ENCODE assay signal across 24 cellular contexts in the genomic region with DNA sequence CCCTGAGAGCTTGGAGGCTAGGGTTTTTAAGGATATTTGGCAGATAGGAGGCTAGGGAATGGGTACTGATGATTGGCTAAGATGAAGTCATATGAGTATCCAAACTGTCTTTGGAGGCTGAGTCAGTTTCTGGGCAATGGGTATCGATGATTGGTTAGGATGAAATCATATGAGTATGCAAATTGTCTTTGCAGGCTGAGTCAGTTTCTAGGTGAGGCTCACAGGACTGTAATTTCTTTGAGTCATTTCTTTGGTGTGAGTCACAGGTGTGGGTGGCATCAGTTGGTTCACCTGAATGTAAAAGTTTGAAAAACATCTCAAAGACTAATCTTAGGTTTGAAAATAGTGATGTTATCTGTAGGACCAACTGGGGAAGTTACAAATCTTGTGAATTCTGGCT.
DNase-seq lines count a peak whose midpoint lies in the region; ATAC-seq, FAIRE-seq and TF ChIP-seq lines count a peak whose summit lies in the region.
"Had no signal": no experiment of that assay in that cellular context is flagged by ENCODE, and none has a peak within 500 bp of the region (broad histone marks: within the 10 kb centered on the region; RNA-seq: fewer than 3 reads in every experiment).

No MANE protein-coding gene starts in this region.

- H3K4me2 ChIP-seq in HCT116 (ENCODE audit: low read length) = no peak overlapping the region
- no peak overlapping the region for H3K4me2 ChIP-seq in keratinocyte (ENCODE audit: control insufficient read depth, extremely low read depth, insufficient read depth, low read depth, low read length)

- RAD21 ChIA-PET in HCT116 (lab: Charles Lee; ENCODE audit: low non-redundant PET in 1 of 2, low total read pairs in 2 of 2, uncharacterized antibody in 2 of 2, unreplicated experiment in 2 of 2) = no interaction called here

- no TSS peak for BruUV-seq in HCT116 (replicated peaks; lab: Mats Ljungman, UMichigan)

- H2AFZ ChIP-seq in HCT116 (ENCODE audit: low read depth, low read length, poor library complexity, severe bottlenecking) (no peak overlapping the region), keratinocyte (ENCODE audit: control insufficient read depth, low read length) (no peak overlapping the region)

- H3K79me2 ChIP-seq in HCT116 (ENCODE audit: insufficient read depth, low read length) (no peaks in the 10 kb centered on the region), keratinocyte (ENCODE audit: control insufficient read depth, insufficient read depth, low read length) (no peaks in the 10 kb centered on the region)

- peak; percentile 56 for ATAC-seq in activated CD8-positive, alpha-beta T cell treated with anti-CD3 and anti-CD28 coated beads for 36 hours
- ATAC-seq in activated CD8-positive, alpha-beta T cell treated with anti-CD3 and anti-CD28 coated beads, Interleukin-2, amount 10 ng/mL, durations not matched to agents 7 days and 5 days = no peak
- ATAC-seq in HCT116 = no peak
- peak; percentile 72 for ATAC-seq in RWPE2 (ENCODE audit: low read depth)
- ATAC-seq in right lobe of liver = no peak
- ATAC-seq: GM12878, heart left ventricle, HepG2, WTC11 had no signal

- H3K4me3 ChIP-seq in HCT116 (replicated peaks in 1 of 2; ENCODE audit: low read depth in 1 of 2, low read length in 2 of 2) = no peak overlapping the region
- no peak overlapping the region for H3K4me3 ChIP-seq in RWPE2 (ENCODE audit: severe bottlenecking)
- H3K4me3 ChIP-seq in keratinocyte (ENCODE audit: control insufficient read depth in 2 of 3, extremely low read depth in 1 of 3, insufficient read depth in 2 of 3, low read depth in 1 of 3, low read length in 3 of 3) = no peak overlapping the region
- no peak overlapping the region for H3K4me3 ChIP-seq in right lobe of liver
- H3K4me3 ChIP-seq in vagina = no peak overlapping the region
- H3K4me3 ChIP-seq: GM12878, heart left ventricle, upper lobe of left lung had no signal

- H3K9me3 ChIP-seq in HCT116 (ENCODE audit: control insufficient read depth in 1 of 2, insufficient read depth in 1 of 2, low read depth in 1 of 2, low read length in 2 of 2) = no peaks in the 10 kb centered on the region; a peak in 1 of 4 replicates
- H3K9me3 ChIP-seq in RWPE2 (ENCODE audit: severe bottlenecking) = peaks cover 15% of the 10 kb centered on the region
- H3K9me3 ChIP-seq in keratinocyte (ENCODE audit: control insufficient read depth, low read depth, low read length) = peaks cover 3% of the 10 kb centered on the region
- H3K9me3 ChIP-seq in right lobe of liver = peaks cover 0 to 5% (median 0%) of the 10 kb centered on the region in 4 donors
- H3K9me3 ChIP-seq in vagina = peaks cover 4% of the 10 kb centered on the region
- H3K9me3 ChIP-seq: BE2C had no signal

- no peaks in the 10 kb centered on the region for H3K4me1 Mint-ChIP-seq in activated CD8-positive, alpha-beta T cell treated with anti-CD3 and anti-CD28 coated beads for 36 hours (ENCODE audit: low read depth)
- no peaks in the 10 kb centered on the region for H3K4me1 Mint-ChIP-seq in activated CD8-positive, alpha-beta T cell treated with anti-CD3 and anti-CD28 coated beads, Interleukin-2, amount 10 ng/mL, durations not matched to agents 7 days and 5 days (ENCODE audit: low read depth)
- H3K4me1 Mint-ChIP-seq: memory B cell had no signal

- H3K9me3 Mint-ChIP-seq in activated CD8-positive, alpha-beta T cell treated with anti-CD3 and anti-CD28 coated beads for 36 hours = peaks cover 21% of the 10 kb centered on the region
- H3K9me3 Mint-ChIP-seq in activated CD8-positive, alpha-beta T cell treated with anti-CD3 and anti-CD28 coated beads, Interleukin-2, amount 10 ng/mL, durations not matched to agents 7 days and 5 days (ENCODE audit: insufficient read depth) = peaks cover 15% of the 10 kb centered on the region

- dilution Hi-C loops in keratinocyte (cut with MboI; ENCODE audit: extremely low pct_ligation_motif_present, low sequenced_read_pairs) = no loop called here

- DNase-seq in activated CD8-positive, alpha-beta T cell treated with anti-CD3 and anti-CD28 coated beads for 36 hours = peak; percentile 5
- DNase-seq in activated CD8-positive, alpha-beta T cell treated with anti-CD3 and anti-CD28 coated beads, Interleukin-2, amount 10 ng/mL, durations not matched to agents 7 days and 5 days = no peak
- peak; percentile 13 for DNase-seq in HCT116 (ENCODE audit: low read depth, low spot score)
- no peak for DNase-seq in RWPE2 (ENCODE audit: low spot score)
- DNase-seq in keratinocyte (ENCODE audit: low read depth, low spot score) = peak; percentile 4
- DNase-seq in AG08395 (ENCODE audit: low spot score) = no peak
- no peak for DNase-seq in right lobe of liver
- no peak for DNase-seq in vagina (ENCODE audit: extremely low spot score in 2 of 2)
- DNase-seq: BE2C, DMS79 treated with DMSO at 0.1 percent for 48 hours, heart left ventricle, NCI-H1092, NCI-H2029 treated with DMSO at 0.1 percent for 48 hours, NCI-H226, NCI-H774, SHP77, T-helper 9 cell, upper lobe of left lung had no signal

- no peak for TF ChIP-seq RAD21 in HCT116 (IDR thresholded peaks at IDR 0.05; ENCODE audit: low read depth)

- H3K4me1 ChIP-seq in HCT116 (ENCODE audit: control insufficient read depth in 1 of 2, insufficient read depth in 2 of 2, low read length in 2 of 2) = 0 out of 4 replicates have a peak, but pooled peaks cover 0 to 6% of the 10 kb centered on the region in 2 experiments
- peaks cover 4% of the 10 kb centered on the region for H3K4me1 ChIP-seq in RWPE2 (ENCODE audit: insufficient read depth, poor library complexity, severe bottlenecking)
- no peaks in the 10 kb centered on the region for H3K4me1 ChIP-seq in keratinocyte (ENCODE audit: control insufficient read depth, extremely low read depth, insufficient read depth, low read length)
- no peaks in the 10 kb centered on the region for H3K4me1 ChIP-seq in right lobe of liver
- H3K4me1 ChIP-seq in vagina = no peaks in the 10 kb centered on the region
- H3K4me1 ChIP-seq: BE2C, heart left ventricle, upper lobe of left lung had no signal

- POLR2A ChIA-PET in activated CD8-positive, alpha-beta T cell treated with anti-CD3 and anti-CD28 coated beads for 36 hours (lab: Charles Lee) = no interaction called here
- POLR2A ChIA-PET in activated CD8-positive, alpha-beta T cell treated with anti-CD3 and anti-CD28 coated beads, Interleukin-2, amount 10 ng/mL, durations not matched to agents 7 days and 5 days (lab: Charles Lee) = no interaction called here
- POLR2A ChIA-PET in HCT116 (lab: Charles Lee) = no interaction called here

- 40% methylated on average over 1 of the region's 1 CpG for WGBS in right lobe of liver (ENCODE audit: insufficient coverage, low coverage, low lambda C conversion rate, missing lambda C conversion rate)

- no peak for FAIRE-seq in keratinocyte (lab: Jason Lieb, UNC)
- FAIRE-seq: GM12878, H1, HepG2 had no signal

- H3K9ac ChIP-seq in HCT116 (ENCODE audit: low read length) = no peak overlapping the region
- H3K9ac ChIP-seq in keratinocyte (ENCODE audit: control insufficient read depth, extremely low read depth, insufficient read depth, low read length) = no peak overlapping the region

- TF ChIP-seq CTCF in activated CD8-positive, alpha-beta T cell treated with anti-CD3 and anti-CD28 coated beads for 36 hours (IDR thresholded peaks at IDR 0.05) = no peak
- TF ChIP-seq CTCF in HCT116 (IDR thresholded peaks at IDR 0.05 in 2 of 3, conservative IDR thresholded peaks at IDR 0.05 in 1 of 3; ENCODE audit: borderline replicate concordance in 1 of 3, insufficient read depth in 1 of 3, low read depth in 2 of 3, low read length in 2 of 3) = no peak
- TF ChIP-seq CTCF in RWPE2 (IDR thresholded peaks at IDR 0.05; ENCODE audit: poor library complexity, severe bottlenecking) = no peak
- TF ChIP-seq CTCF in keratinocyte (optimal IDR thresholded peaks at IDR 0.05 in 1 of 3, IDR thresholded peaks at IDR 0.05 in 1 of 3, conservative IDR thresholded peaks at IDR 0.05 in 1 of 3; ENCODE audit: extremely low read depth in 1 of 3, insufficient read depth in 2 of 3, low read length in 3 of 3) = no peak
- no peak for TF ChIP-seq CTCF in right lobe of liver (IDR thresholded peaks at IDR 0.05)
- TF ChIP-seq CTCF in vagina (IDR thresholded peaks at IDR 0.05) = no peak

- H3K4me3 Mint-ChIP-seq in activated CD8-positive, alpha-beta T cell treated with anti-CD3 and anti-CD28 coated beads for 36 hours = no peak overlapping the region
- no peak overlapping the region for H3K4me3 Mint-ChIP-seq in activated CD8-positive, alpha-beta T cell treated with anti-CD3 and anti-CD28 coated beads, Interleukin-2, amount 10 ng/mL, durations not matched to agents 7 days and 5 days
- H3K4me3 Mint-ChIP-seq: memory B cell, WTC11 had no signal

- CTCF ChIA-PET in activated CD8-positive, alpha-beta T cell treated with anti-CD3 and anti-CD28 coated beads for 36 hours (lab: Charles Lee) = no interaction called here
- CTCF ChIA-PET in activated CD8-positive, alpha-beta T cell treated with anti-CD3 and anti-CD28 coated beads, Interleukin-2, amount 10 ng/mL, durations not matched to agents 7 days and 5 days (lab: Charles Lee) = no interaction called here
- CTCF ChIA-PET in HCT116 (lab: Charles Lee) = no interaction called here

- intact Hi-C loops in activated CD8-positive, alpha-beta T cell treated with anti-CD3 and anti-CD28 coated beads for 36 hours (cut with micrococcal nuclease) = no loop called here
- intact Hi-C loops in HCT116 (cut with micrococcal nuclease) (no loop called here), right lobe of liver (cut with DNase I) (no loop called here), vagina (cut with DNase I) (no loop called here)

- H3K36me3 ChIP-seq in HCT116 (ENCODE audit: control insufficient read depth in 1 of 2, insufficient read depth in 2 of 2, low read length in 2 of 2) = no peaks in the 10 kb centered on the region
- H3K36me3 ChIP-seq in RWPE2 (ENCODE audit: low read depth) = no peaks in the 10 kb centered on the region
- H3K36me3 ChIP-seq in keratinocyte (ENCODE audit: control insufficient read depth in 2 of 2, extremely low read depth in 1 of 2, insufficient read depth in 2 of 2, low read length in 2 of 2) = no peaks in the 10 kb centered on the region
- no peaks in the 10 kb centered on the region for H3K36me3 ChIP-seq in right lobe of liver
- H3K36me3 ChIP-seq in vagina = no peaks in the 10 kb centered on the region
- H3K36me3 ChIP-seq: BE2C, heart left ventricle, upper lobe of left lung had no signal

- H3K27ac Mint-ChIP-seq in activated CD8-positive, alpha-beta T cell treated with anti-CD3 and anti-CD28 coated beads for 36 hours = no peak overlapping the region
- H3K27ac Mint-ChIP-seq in activated CD8-positive, alpha-beta T cell treated with anti-CD3 and anti-CD28 coated beads, Interleukin-2, amount 10 ng/mL, durations not matched to agents 7 days and 5 days = no peak overlapping the region
- H3K27ac Mint-ChIP-seq: memory B cell, WTC11 had no signal

- H3K27me3 Mint-ChIP-seq in activated CD8-positive, alpha-beta T cell treated with anti-CD3 and anti-CD28 coated beads for 36 hours = no peaks in the 10 kb centered on the region
- H3K27me3 Mint-ChIP-seq in activated CD8-positive, alpha-beta T cell treated with anti-CD3 and anti-CD28 coated beads, Interleukin-2, amount 10 ng/mL, durations not matched to agents 7 days and 5 days (ENCODE audit: low read depth) = no peaks in the 10 kb centered on the region
- H3K27me3 Mint-ChIP-seq: memory B cell had no signal

- no peaks in the 10 kb centered on the region for H3K9me1 ChIP-seq in keratinocyte (ENCODE audit: control insufficient read depth, extremely low read depth, insufficient read depth, low read length)

- H3K36me3 Mint-ChIP-seq in activated CD8-positive, alpha-beta T cell treated with anti-CD3 and anti-CD28 coated beads for 36 hours (ENCODE audit: low read depth) = no peaks in the 10 kb centered on the region
- H3K36me3 Mint-ChIP-seq in activated CD8-positive, alpha-beta T cell treated with anti-CD3 and anti-CD28 coated beads, Interleukin-2, amount 10 ng/mL, durations not matched to agents 7 days and 5 days (ENCODE audit: low read depth) = no peaks in the 10 kb centered on the region
- H3K36me3 Mint-ChIP-seq: memory B cell had no signal

- H3K27ac ChIP-seq in HCT116 (ENCODE audit: low read depth, low read length) (no peak overlapping the region), RWPE2 (ENCODE audit: poor library complexity, severe bottlenecking) (peak overlapping the region; percentile 20), keratinocyte (ENCODE audit: control insufficient read depth, insufficient read depth, low read length) (no peak overlapping the region), right lobe of liver (no peak overlapping the region), vagina (no peak overlapping the region)
- H3K27ac ChIP-seq: heart left ventricle, HL-60, upper lobe of left lung had no signal

- H3K27me3 ChIP-seq in HCT116 (ENCODE audit: insufficient read depth, low read length) = no peaks in the 10 kb centered on the region
- H3K27me3 ChIP-seq in RWPE2 (ENCODE audit: insufficient read depth, poor library complexity, severe bottlenecking) = no peaks in the 10 kb centered on the region
- H3K27me3 ChIP-seq in keratinocyte (ENCODE audit: control insufficient read depth, extremely low read depth, insufficient read depth, low read length) = no peaks in the 10 kb centered on the region
- H3K27me3 ChIP-seq in right lobe of liver = no peaks in the 10 kb centered on the region
- no peaks in the 10 kb centered on the region for H3K27me3 ChIP-seq in vagina
- H3K27me3 ChIP-seq: BE2C, heart left ventricle, upper lobe of left lung had no signal

- no peaks in the 10 kb centered on the region for H3K9me2 ChIP-seq in HCT116 (ENCODE audit: insufficient read depth)

- H4K20me1 ChIP-seq in HCT116 (ENCODE audit: insufficient read depth) (no peaks in the 10 kb centered on the region), keratinocyte (ENCODE audit: control insufficient read depth, extremely low read depth, insufficient read depth, low read length) (no peaks in the 10 kb centered on the region)

- no peak for TF ChIP-seq POLR2A in HCT116 (IDR thresholded peaks at IDR 0.05; ENCODE audit: borderline replicate concordance, extremely low read depth, insufficient read depth, insufficient read length)
- no peak for TF ChIP-seq POLR2A in right lobe of liver (IDR thresholded peaks at IDR 0.05)
- no peak for TF ChIP-seq POLR2A in vagina (IDR thresholded peaks at IDR 0.05)

Comparison
In these comparisons a context has a peak if more than half of its experiments do, and no peak if none do; other contexts are left out.
1. ATAC-seq: peak in activated CD8-positive, alpha-beta T cell treated with anti-CD3 and anti-CD28 coated beads for 36 hours (single experiment) and RWPE2 (single experiment); none in activated CD8-positive, alpha-beta T cell treated with anti-CD3 and anti-CD28 coated beads, Interleukin-2, amount 10 ng/mL, durations not matched to agents 7 days and 5 days (single experiment), HCT116 (single experiment) and right lobe of liver (0 of 4).
2. DNase-seq: peak in activated CD8-positive, alpha-beta T cell treated with anti-CD3 and anti-CD28 coated beads for 36 hours (single experiment), HCT116 (single experiment) and keratinocyte (single experiment); none in activated CD8-positive, alpha-beta T cell treated with anti-CD3 and anti-CD28 coated beads, Interleukin-2, amount 10 ng/mL, durations not matched to agents 7 days and 5 days (single experiment), RWPE2 (single experiment), AG08395 (single experiment), right lobe of liver (0 of 3) and vagina (0 of 2).